ENCODE assay signal across 8 cellular contexts in genomic region chr16:28615486-28616223, GRCh38. TPM values are rescaled to one million over a fixed set of nuclear protein-coding genes. Genes with fewer than 3 reads are reported as not detected.
DNase-seq lines count a peak whose midpoint lies in the region; ATAC-seq, FAIRE-seq and TF ChIP-seq lines count a peak whose summit lies in the region.
"Not testable (repeated sequence)": the region's sequence is repeated elsewhere in the genome, so short reads cannot be mapped to it uniquely, and the experiment has no call there.

No MANE protein-coding gene starts in this region.

- H2AFZ ChIP-seq in MM.1S (ENCODE audit: low read length), result not testable (repeated sequence)

- H3K36me3 ChIP-seq in MM.1S (replicated peaks; ENCODE audit: insufficient read depth, low read length); Panc1 (ENCODE audit: control insufficient read depth, insufficient read depth, low read length); kidney (ENCODE audit: control insufficient read depth in 1 of 2, insufficient read depth in 2 of 2, low read length in 2 of 2); pancreas; vagina: not testable (repeated sequence)

- H3K9me2 ChIP-seq in MM.1S (replicated peaks; ENCODE audit: insufficient read depth, low read length), result not testable (repeated sequence)

- H3K4me1 Mint-ChIP-seq in endothelial cell (ENCODE audit: unreplicated experiment), result not testable (repeated sequence)

- not testable (repeated sequence) for H3K27me3 Mint-ChIP-seq in endothelial cell (ENCODE audit: unreplicated experiment)

- in situ Hi-C loops in Panc1 (cut with HindIII; ENCODE audit: low pct_unique_long_range_greater_than_20kb, low sequenced_read_pairs), result not testable (repeated sequence)

- H3K4me1 ChIP-seq in MM.1S (ENCODE audit: low read length); Panc1 (ENCODE audit: control insufficient read depth, insufficient read depth, low read length); kidney (ENCODE audit: control insufficient read depth in 1 of 2, insufficient read depth in 1 of 2, low read depth in 1 of 2, low read length in 2 of 2); pancreas; vagina: not testable (repeated sequence)

- not testable (repeated sequence) for BruUV-seq in Panc1 (replicated peaks; lab: Mats Ljungman, UMichigan)

- not testable (repeated sequence) for FAIRE-seq in kidney (lab: Jason Lieb, UNC); pancreas (lab: Jason Lieb, UNC)

- not testable (repeated sequence) for H3K4me3 Mint-ChIP-seq in endothelial cell (ENCODE audit: unreplicated experiment)

- peak; percentile 46; the same call in 1 of the 2 replicates for ATAC-seq in Panc1
- peak; percentile 26 to 59 (median 42) for ATAC-seq in pancreas

- intact Hi-C loops in Panc1 (cut with micrococcal nuclease; ENCODE audit: unreplicated experiment); kidney (cut with DNase I); pancreas (cut with DNase I); vagina (cut with DNase I): not testable (repeated sequence)

- WGBS in pancreas, 2 donors, result 55 to 62% methylated on average over 16 to 17 of the region's 24 CpGs

- not testable (repeated sequence) for H3F3A ChIP-seq in MM.1S (ENCODE audit: insufficient read depth, low read length)

- not testable (repeated sequence) for H3K9me3 Mint-ChIP-seq in endothelial cell (ENCODE audit: unreplicated experiment)

- not testable (repeated sequence) for H3K4me3 ChIP-seq in MM.1S (ENCODE audit: low read length); Panc1 (ENCODE audit: low read depth in 2 of 2, low read length in 2 of 2); kidney (ENCODE audit: low read length in 2 of 2); pancreas; vagina

- POLR2A ChIA-PET in Panc1 (lab: Charles Lee), result not testable (repeated sequence)

- CTCF ChIA-PET in Panc1 (lab: Charles Lee), result interaction anchor here (0.6 kb wide), 1 partner anchor 61 kb away, joined by 3 read pairs; no protein-coding TSS in a partner anchor

- TF ChIP-seq POLR2A in vagina (IDR thresholded peaks at IDR 0.05), result not testable (repeated sequence)

- TF ChIP-seq CTCF in MM.1S (IDR thresholded peaks at IDR 0.05; ENCODE audit: low read length) (peak; percentile 46), Panc1 (IDR thresholded peaks at IDR 0.05) (peak; percentile 88), endothelial cell (IDR thresholded peaks at IDR 0.05; ENCODE audit: unreplicated experiment) (peak; percentile 22), kidney (IDR thresholded peaks at IDR 0.05; ENCODE audit: borderline replicate concordance, extremely low read depth, insufficient read depth) (peak; percentile 35), pancreas (IDR thresholded peaks at IDR 0.05) (peak; percentile 41 to 57 (median 54)), vagina (IDR thresholded peaks at IDR 0.05) (peak; percentile 16 to 54 (median 33))

- H3K36me3 Mint-ChIP-seq in endothelial cell (ENCODE audit: low read depth, unreplicated experiment), result not testable (repeated sequence)

- not testable (repeated sequence) for H3K9me3 ChIP-seq in MM.1S (replicated peaks; ENCODE audit: insufficient read depth, low read length); Panc1 (ENCODE audit: control insufficient read depth, insufficient read depth, low read depth, low read length); kidney (ENCODE audit: control insufficient read depth in 1 of 2, low read length in 2 of 2); pancreas; vagina

- H3K27ac Mint-ChIP-seq in endothelial cell (ENCODE audit: unreplicated experiment), result not testable (repeated sequence)

- H4K20me1 ChIP-seq in MM.1S (ENCODE audit: insufficient read depth, low read length), result not testable (repeated sequence)

- H3K27me3 ChIP-seq in MM.1S (replicated peaks; ENCODE audit: insufficient read depth, low read length); Panc1 (ENCODE audit: control insufficient read depth, insufficient read depth, low read length); pancreas; vagina: not testable (repeated sequence)

- not testable (repeated sequence) for H3K9ac ChIP-seq in MM.1S (ENCODE audit: low read length); kidney (ENCODE audit: low read length in 2 of 2)

- not testable (repeated sequence) for H3K4me2 ChIP-seq in MM.1S (ENCODE audit: low read depth, low read length)

- H3K27ac ChIP-seq in MM.1S (ENCODE audit: low read length); Panc1 (ENCODE audit: low read length); kidney (ENCODE audit: low read depth in 2 of 2, low read length in 2 of 2); pancreas; vagina: not testable (repeated sequence)

- not testable (repeated sequence) for H3K79me2 ChIP-seq in MM.1S (ENCODE audit: low read length)

- peak; percentile 58 for DNase-seq in EH (ENCODE audit: low read depth)
- DNase-seq in MM.1S; kidney; vagina (ENCODE audit: extremely low spot score in 2 of 2): not testable (repeated sequence)
- DNase-seq in Panc1 (ENCODE audit: low read depth, low spot score), result peak; percentile 20
- DNase-seq in activated T-cell treated with anti-CD3 and anti-CD28 coated beads for 48 hours (ENCODE audit: low read depth), result peak; percentile 12
- peak; percentile 49 for DNase-seq in endothelial cell (ENCODE audit: low spot score)
- peak in 3 of 6 donors; percentile 45 to 72 (median 63) for DNase-seq in pancreas

RNA-seq across cellular contexts. Expression of gene SULT1A1, which starts 5.8 kb away (rescaled TPM):
- total RNA-seq in Panc1 (2021; ENCODE audit: unreplicated experiment) (1.5 TPM), endothelial cell (ENCODE audit: unreplicated experiment) (5.3 TPM), kidney (20.7 TPM), pancreas (10 to 100 TPM in 3 of 6 donors, 1 to 10 TPM in 3; 5.7 to 18.3 (median 9.0) TPM), vagina (11.5 TPM)
- 2.8 TPM for polyA plus RNA-seq in Panc1 (2012; ENCODE audit: insufficient read length)
- polyA plus RNA-seq in kidney (ENCODE audit: insufficient read depth, low read depth, low replicate concordance) (50.2 TPM), pancreas (10 to 100 TPM; 29.7 to 46.7 TPM)

RNA-seq across cellular contexts. Expression of gene SULT1A2, which starts 18.8 kb away (rescaled TPM):
- total RNA-seq in Panc1 (2021; ENCODE audit: unreplicated experiment) (not detected), endothelial cell (ENCODE audit: unreplicated experiment) (2.8 TPM), kidney (1.1 TPM), pancreas (1 to 10 TPM in 3 of 6 donors, under 1 TPM in 3; 0.41 to 1.5 (median 1.1) TPM), vagina (not detected)
- polyA plus RNA-seq in Panc1 (2012; ENCODE audit: insufficient read length), result 0.63 TPM
- polyA plus RNA-seq in kidney (ENCODE audit: insufficient read depth, low read depth, low replicate concordance) (13.3 TPM), pancreas (1 to 10 TPM; 5.6 to 6.0 TPM)

RNA-seq across cellular contexts. Expression of gene NPIPB8, which starts 22.2 kb away (rescaled TPM):
- total RNA-seq in Panc1 (2021; ENCODE audit: unreplicated experiment) (not detected), endothelial cell (ENCODE audit: unreplicated experiment) (0.13 TPM), kidney (2.0 TPM), pancreas (1 to 10 TPM in 2 of 6 donors, under 1 TPM in 3, not detected in 1; 0.08 to 2.4 (median 0.74) TPM), vagina (not detected)
- polyA plus RNA-seq in Panc1 (2012; ENCODE audit: insufficient read length), result not detected
- polyA plus RNA-seq in kidney (ENCODE audit: insufficient read depth, low read depth, low replicate concordance) (not detected), pancreas (not detected)

Comparison
In these comparisons a context has a peak if more than half of its experiments do, and no peak if none do; other contexts are left out.
1. CTCF ChIP-seq: peak in every context shown above with its lines; median percentile 88 in Panc1; 54 in pancreas; 46 in MM.1S; 35 in kidney; 33 in vagina; 22 in endothelial cell.